In the genomic region with DNA sequence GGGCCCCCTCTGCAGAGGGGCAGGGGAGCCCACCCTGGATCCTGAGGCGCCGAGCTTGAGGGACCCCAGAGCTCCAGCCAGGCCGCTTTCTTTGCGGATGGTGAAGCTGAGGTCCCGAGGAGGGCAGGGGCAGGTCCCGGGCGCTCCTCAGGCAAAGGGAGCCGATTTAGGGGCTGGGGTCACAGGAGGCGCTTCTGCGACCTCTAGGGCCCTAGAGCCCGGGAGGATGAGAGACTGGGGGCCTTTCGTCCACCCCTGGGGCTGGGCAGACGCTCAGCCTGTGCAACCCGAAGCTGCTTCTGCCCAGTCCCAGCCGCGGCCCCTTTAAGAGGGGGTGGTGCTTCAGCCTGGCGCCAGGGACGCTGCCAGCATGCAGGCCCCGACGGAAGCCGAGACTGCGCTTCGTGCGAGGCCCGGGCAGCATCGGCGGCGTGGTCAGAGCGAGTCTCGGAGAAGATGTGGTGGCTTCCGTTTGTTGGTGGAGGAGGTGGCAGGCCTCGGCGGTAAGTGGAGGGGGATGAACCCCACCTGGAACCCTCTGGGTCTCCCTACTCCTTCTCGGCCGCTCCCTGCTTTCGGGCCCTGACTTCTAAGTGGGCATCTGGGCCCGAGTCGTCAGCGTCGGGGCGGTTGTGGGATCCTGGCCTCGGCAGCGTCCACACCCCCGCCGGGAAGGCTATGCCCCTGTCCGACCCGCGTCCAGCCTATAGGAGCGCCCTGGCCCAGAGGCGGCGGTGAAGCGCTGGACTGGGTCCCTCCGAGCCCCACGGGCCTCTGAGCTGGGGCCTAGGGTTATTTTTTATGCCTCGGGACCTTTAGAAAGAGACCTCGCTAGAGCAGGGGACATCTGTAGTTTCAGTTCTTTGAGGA, we compare ENCODE assay signal across 9 cellular contexts. TPM values are rescaled to one million over a fixed set of nuclear protein-coding genes. Genes with fewer than 3 reads are reported as not detected.
DNase-seq lines count a peak whose midpoint lies in the region; ATAC-seq and TF ChIP-seq lines count a peak whose summit lies in the region.
"Not testable (repeated sequence)": the region's sequence is repeated elsewhere in the genome, so short reads cannot be mapped to it uniquely, and the experiment has no call there.
"Had no signal": no experiment of that assay in that cellular context is flagged by ENCODE, and none has a peak within 500 bp of the region (broad histone marks: within the 10 kb centered on the region; RNA-seq: fewer than 3 reads in every experiment).

No MANE protein-coding gene starts in this region.

- peak overlapping the region; percentile 86 for H3K9ac ChIP-seq in GM23248

- H3K36me3 Mint-ChIP-seq in activated naive CD4-positive, alpha-beta T cell treated with anti-CD3 and anti-CD28 coated beads, Interleukin-2, amount 50 U/mL, for 72 hours; naive thymus-derived CD8-positive, alpha-beta T cell: not testable (repeated sequence)

- H3K4me3 Mint-ChIP-seq in naive thymus-derived CD8-positive, alpha-beta T cell, result peak overlapping the region in 9 of 10 donors; percentile 7 to 77 (median 56)

- H3K27ac Mint-ChIP-seq in activated naive CD4-positive, alpha-beta T cell treated with anti-CD3 and anti-CD28 coated beads, Interleukin-2, amount 50 U/mL, for 72 hours, result not testable (repeated sequence)
- H3K27ac Mint-ChIP-seq in naive thymus-derived CD8-positive, alpha-beta T cell, result peak overlapping the region in 3 of 10 donors; percentile 24 to 66 (median 40)

- H3K27me3 ChIP-seq in GM23248 (replicated peaks; ENCODE audit: insufficient read depth), result not testable (repeated sequence)
- peaks cover 0 to 12% (median 7%) of the 10 kb centered on the region in 4 donors for H3K27me3 ChIP-seq in upper lobe of left lung

- peaks cover 8 to 13% (median 12%) of the 10 kb centered on the region in 4 donors for H3K4me1 Mint-ChIP-seq in naive thymus-derived CD8-positive, alpha-beta T cell

- H3K4me2 ChIP-seq in GM23248 (ENCODE audit: unreplicated experiment), result peak overlapping the region; percentile 53

- peak overlapping the region; percentile 79 for H3K27ac ChIP-seq in GM23248
- H3K27ac ChIP-seq in upper lobe of left lung, result not testable (repeated sequence)

- peaks cover 41% of the 10 kb centered on the region for H3K79me2 ChIP-seq in GM23248 (ENCODE audit: insufficient read depth)

- not testable (repeated sequence) for TF ChIP-seq EP300 in upper lobe of left lung (IDR thresholded peaks at IDR 0.05)

- not testable (repeated sequence) for TF ChIP-seq POLR2A in upper lobe of left lung (IDR thresholded peaks at IDR 0.05)

- not testable (repeated sequence) for H4K20me1 ChIP-seq in GM23248 (ENCODE audit: insufficient read depth)

- H3K4me3 ChIP-seq in GM23248 (peak overlapping the region; percentile 72), upper lobe of left lung (peak overlapping the region in 3 of 4 donors; percentile 21 to 34 (median 31))

- H3K36me3 ChIP-seq in GM23248 (ENCODE audit: low read depth); upper lobe of left lung: not testable (repeated sequence)

- POLR2A ChIA-PET in naive thymus-derived CD8-positive, alpha-beta T cell (lab: Charles Lee), result interaction anchor here (0.7 to 1.1 kb wide), 2 partner anchors 19 to 182 kb away, joined by 3 read pairs; partner anchors contain the start of gene ADA2

- not testable (repeated sequence) for H3K4me1 ChIP-seq in GM23248 (ENCODE audit: insufficient read depth)
- peaks cover 4 to 12% (median 6%) of the 10 kb centered on the region in 4 donors for H3K4me1 ChIP-seq in upper lobe of left lung

- TF ChIP-seq CTCF in upper lobe of left lung (IDR thresholded peaks at IDR 0.05), result not testable (repeated sequence)

- not testable (repeated sequence) for H3K9me3 ChIP-seq in GM23248 (ENCODE audit: low read depth); upper lobe of left lung

- peak; percentile 82 to 87 for ATAC-seq in activated naive CD4-positive, alpha-beta T cell treated with anti-CD3 and anti-CD28 coated beads, Interleukin-2, amount 50 U/mL, for 72 hours
- ATAC-seq in naive thymus-derived CD8-positive, alpha-beta T cell, result peak; percentile 89
- ATAC-seq in upper lobe of left lung (ENCODE audit: low FRiP score in 2 of 2), result peak; percentile 86 to 92

- peak overlapping the region; percentile 71 for H2AFZ ChIP-seq in GM23248

- WGBS in GM23248 (ENCODE audit: low coverage in 1 of 2, low lambda C conversion rate in 2 of 2, missing lambda C conversion rate in 2 of 2), 2 experiments, result 17 to 22% methylated on average over 34 to 35 of the region's 56 CpGs
- 40 to 51% methylated on average over 9 to 26 of the region's 56 CpGs for WGBS in upper lobe of left lung, 2 donors

- peaks cover 0 to 25% (median 6%) of the 10 kb centered on the region in 5 donors for H3K27me3 Mint-ChIP-seq in naive thymus-derived CD8-positive, alpha-beta T cell

- not testable (repeated sequence) for H3K9me2 ChIP-seq in GM23248 (ENCODE audit: insufficient read depth)

- H3K9me3 Mint-ChIP-seq in activated naive CD4-positive, alpha-beta T cell treated with anti-CD3 and anti-CD28 coated beads, Interleukin-2, amount 50 U/mL, for 72 hours; naive thymus-derived CD8-positive, alpha-beta T cell: not testable (repeated sequence)

- H3F3A ChIP-seq in GM23248 (ENCODE audit: insufficient read depth), result not testable (repeated sequence)

- DNase-seq in EL (peak; percentile 43), GM23248 (peak; percentile 65), HS-27A (ENCODE audit: low read depth) (peak; percentile 26), RPMI8226 (peak; percentile 28), fibroblast of the conjunctiva (ENCODE audit: low read depth) (peak; percentile 0), upper lobe of left lung (peak in 1 of 2 donors; percentile 85)
- not testable (repeated sequence) for DNase-seq in activated naive CD4-positive, alpha-beta T cell treated with anti-CD3 and anti-CD28 coated beads, Interleukin-2, amount 50 U/mL, for 72 hours (ENCODE audit: low spot score in 2 of 2)
- DNase-seq in naive thymus-derived CD8-positive, alpha-beta T cell, result peak in 4 of 10 donors; percentile 15 to 23 (median 20)

- in situ Hi-C loops in GM23248 (cut with MboI), result not testable (repeated sequence)

RNA-seq across cellular contexts. Expression of gene GAB4, which starts 29.1 kb away (rescaled TPM):
- total RNA-seq in GM23248 (2014; rRNA removed; shearing (Covaris generic)), result not detected in 2 replicates
- polyA plus RNA-seq in GM23248 (2016; fragmentation: Nextera tagmentation; extraction: Ambion mirVana), result not detected in 2 replicates
- total RNA-seq in activated naive CD4-positive, alpha-beta T cell treated with anti-CD3 and anti-CD28 coated beads, Interleukin-2, amount 50 U/mL, for 72 hours, result not detected
- total RNA-seq in naive thymus-derived CD8-positive, alpha-beta T cell, result 1 to 10 TPM; 1.1 to 1.6 TPM
- not detected for polyA plus RNA-seq in naive thymus-derived CD8-positive, alpha-beta T cell
- total RNA-seq in upper lobe of left lung, result not detected
- total RNA-seq: frontal cortex had no signal

RNA-seq across cellular contexts. Expression of gene IL17RA, which starts 47.7 kb away (rescaled TPM):
- 18.3 and 31.6 TPM in 2 replicates for total RNA-seq in GM23248 (2014; rRNA removed; shearing (Covaris generic))
- 13.9 and 15.2 TPM in 2 replicates for polyA plus RNA-seq in GM23248 (2016; fragmentation: Nextera tagmentation; extraction: Ambion mirVana)
- total RNA-seq in activated naive CD4-positive, alpha-beta T cell treated with anti-CD3 and anti-CD28 coated beads, Interleukin-2, amount 50 U/mL, for 72 hours, result 10 to 100 TPM; 12.4 to 16.3 TPM
- total RNA-seq in naive thymus-derived CD8-positive, alpha-beta T cell, result 10 to 100 TPM; 69.9 to 78.6 TPM
- 10 to 100 TPM; 26.2 to 57.7 (median 48.8) TPM for polyA plus RNA-seq in naive thymus-derived CD8-positive, alpha-beta T cell
- total RNA-seq in upper lobe of left lung, result 10 to 100 TPM; 22.6 to 58.9 (median 35.9) TPM
